ENCODE assay signal across 1 cellular context in genomic region chr9:122219856-122220672, GRCh38.
A peak's percentile ranks its signal among the peaks of the same experiment; 100 is the strongest.
TF ChIP-seq lines count a peak whose summit lies in the region.

No MANE protein-coding gene starts in this region.

TF ChIP-seq in H1, 55 proteins besides CTCF, POLR2A, EP300 and RAD21:
- TF ChIP-seq EZH2 (IDR thresholded peaks at IDR 0.05; ENCODE audit: low read depth, low read length, severe bottlenecking) (peak; percentile 96), POLR2AphosphoS5 (IDR thresholded peaks at IDR 0.05; ENCODE audit: low read depth, low read length) (no peak), SUZ12 (IDR thresholded peaks at IDR 0.05; ENCODE audit: low read length) (peak; percentile 93), KDM4A (IDR thresholded peaks at IDR 0.05; ENCODE audit: low read depth, low read length, severe bottlenecking) (no peak), RNF2 (IDR thresholded peaks at IDR 0.05; ENCODE audit: borderline replicate concordance, low read depth, low read length, missing control alignments, poor library complexity, severe bottlenecking) (peak; percentile 100), CBX8 (IDR thresholded peaks at IDR 0.05; ENCODE audit: borderline replicate concordance, low read depth, low read length) (peak; percentile 100)
